Comparison of ENCODE assay signal across 8 cellular contexts in genomic region chr19:344625-345319, GRCh38. TPM values are rescaled to one million over a fixed set of nuclear protein-coding genes. Genes with fewer than 3 reads are reported as not detected.
DNase-seq lines count a peak whose midpoint lies in the region; ATAC-seq lines count a peak whose summit lies in the region.

MIER2 (minus strand) TSS chr19:344796; CDS start chr19:344782, 14 bp downstream.

- H3K36me3 Mint-ChIP-seq in activated naive CD4-positive, alpha-beta T cell treated with anti-CD3 and anti-CD28 coated beads for 36 hours (ENCODE audit: low read depth) = peaks cover 9% of the 10 kb centered on the region

- H3K4me1 Mint-ChIP-seq in activated naive CD4-positive, alpha-beta T cell treated with anti-CD3 and anti-CD28 coated beads for 36 hours (ENCODE audit: low read depth) = peaks cover 48% of the 10 kb centered on the region

- H3K27ac ChIP-seq in subcutaneous abdominal adipose tissue (ENCODE audit: low read depth, low read length) = peak within 1 kb of the TSS; percentile 45

- in situ Hi-C loops in KBM-7 (cut with MboI; ENCODE audit: low pct_unique_long_range_greater_than_20kb, low sequenced_read_pairs) = no loop called here

- H3K36me3 ChIP-seq in subcutaneous abdominal adipose tissue (ENCODE audit: control insufficient read depth in 5 of 5, insufficient read depth in 5 of 5, low read length in 5 of 5) = peaks cover 0 to 6% (median 0%) of the 10 kb centered on the region in 5 donors

- peaks cover 10 to 45% (median 43%) of the 10 kb centered on the region in 5 donors for H3K4me1 ChIP-seq in subcutaneous abdominal adipose tissue (ENCODE audit: control insufficient read depth in 5 of 5, insufficient read depth in 5 of 5, low read length in 5 of 5)

- peak; percentile 80 for ATAC-seq in GM21381 (IDR thresholded peaks at IDR 0.05; ENCODE audit: unreplicated experiment)

- no peaks in the 10 kb centered on the region for H3K27me3 ChIP-seq in subcutaneous abdominal adipose tissue (ENCODE audit: control insufficient read depth in 5 of 5, insufficient read depth in 4 of 5, low read length in 5 of 5)

- DNase-seq in COLO668 (lab: John Stamatoyannopoulos, UW; ENCODE audit: unreplicated experiment) = peak; percentile 82
- peak; percentile 45 for DNase-seq in KBM-7
- peak; percentile 62 for DNase-seq in SK-N-DZ (ENCODE audit: low spot score)
- DNase-seq in activated naive CD4-positive, alpha-beta T cell treated with anti-CD3 and anti-CD28 coated beads for 36 hours = peak; percentile 89
- DNase-seq in germinal center (ENCODE audit: low spot score) = peak; percentile 98
- DNase-seq in nucleus accumbens (lab: John Stamatoyannopoulos, UW) = peak in 54 of 56 donors; percentile 34 to 95 (median 80)

- peak within 1 kb of the TSS; percentile 10 for H3K27ac Mint-ChIP-seq in activated naive CD4-positive, alpha-beta T cell treated with anti-CD3 and anti-CD28 coated beads for 36 hours

- H3K4me3 Mint-ChIP-seq in activated naive CD4-positive, alpha-beta T cell treated with anti-CD3 and anti-CD28 coated beads for 36 hours = peak within 1 kb of the TSS; percentile 75

- H3K9me3 ChIP-seq in subcutaneous abdominal adipose tissue (ENCODE audit: control insufficient read depth in 5 of 5, low read length in 5 of 5) = no peaks in the 10 kb centered on the region

- intact Hi-C loops in activated naive CD4-positive, alpha-beta T cell treated with anti-CD3 and anti-CD28 coated beads for 36 hours (cut with micrococcal nuclease) = loop anchor here (1.0 to 2.0 kb wide), 2 partner anchors 144 to 163 kb away; partner anchors contain the start of gene TPGS1

- peak within 1 kb of the TSS; percentile 62 to 84 (median 71) for H3K4me3 ChIP-seq in subcutaneous abdominal adipose tissue (ENCODE audit: low read depth in 1 of 5, low read length in 5 of 5)

- H3K27me3 Mint-ChIP-seq in activated naive CD4-positive, alpha-beta T cell treated with anti-CD3 and anti-CD28 coated beads for 36 hours (ENCODE audit: low read depth) = peaks cover 9% of the 10 kb centered on the region

- CTCF ChIA-PET in activated naive CD4-positive, alpha-beta T cell treated with anti-CD3 and anti-CD28 coated beads for 36 hours (lab: Charles Lee) = interaction anchor here (1.7 kb wide), 1 partner anchor 166 kb away, joined by 4 read pairs; no protein-coding TSS in a partner anchor

- peaks cover 3% of the 10 kb centered on the region for H3K9me3 Mint-ChIP-seq in activated naive CD4-positive, alpha-beta T cell treated with anti-CD3 and anti-CD28 coated beads for 36 hours

- peak within 1 kb of the TSS; percentile 59 to 77 (median 67) for H3K9ac ChIP-seq in subcutaneous abdominal adipose tissue (ENCODE audit: low read length in 5 of 5)

RNA-seq across cellular contexts. Expression of gene MIER2, which starts in this region (rescaled TPM):
- 51.4 and 59.5 TPM in 2 replicates for polyA plus RNA-seq in SK-N-DZ (2014; cell fraction: cytosol; rRNA removed)
- 42.3 and 53.4 TPM in 2 replicates for polyA plus RNA-seq in SK-N-DZ (2014; cell fraction: nucleus; rRNA removed)
- 10 to 100 TPM; 19.4 to 20.4 TPM for total RNA-seq in activated naive CD4-positive, alpha-beta T cell treated with anti-CD3 and anti-CD28 coated beads for 36 hours

Comparison
In these comparisons a context has a peak if more than half of its experiments do, and no peak if none do; other contexts are left out.
1. Peak in every context shown above with its lines: DNase-seq, ATAC-seq, H3K4me3 ChIP-seq and H3K27ac ChIP-seq.
2. DNase-seq: peak in every context shown above with its lines; median percentile 98 in germinal center; 89 in activated naive CD4-positive, alpha-beta T cell treated with anti-CD3 and anti-CD28 coated beads for 36 hours; 82 in COLO668; 80 in nucleus accumbens; 62 in SK-N-DZ; 45 in KBM-7.